35 cellular contexts compared by ENCODE assay signal in genomic region chr12:102622618-102623017, GRCh38.
DNase-seq lines count a peak whose midpoint lies in the region; ATAC-seq, FAIRE-seq and TF ChIP-seq lines count a peak whose summit lies in the region.
"Had no signal": no experiment of that assay in that cellular context is flagged by ENCODE, and none has a peak within 500 bp of the region (broad histone marks: within the 10 kb centered on the region; RNA-seq: fewer than 3 reads in every experiment).

No MANE protein-coding gene starts in this region.

- TF ChIP-seq EP300 in K562 (IDR thresholded peaks at IDR 0.05; ENCODE audit: low read length), result no peak

- no peaks in the 10 kb centered on the region for H3K36me3 Mint-ChIP-seq in effector memory CD8-positive, alpha-beta T cell (ENCODE audit: insufficient read depth)
- H3K36me3 Mint-ChIP-seq: CD14-positive monocyte; CD4-positive, CD25-positive, alpha-beta regulatory T cell; CD8-positive, alpha-beta memory T cell; CD8-positive, alpha-beta T cell had no signal

- no peaks in the 10 kb centered on the region for H3K27me3 ChIP-seq in K562 (ENCODE audit: control insufficient read depth in 2 of 2, insufficient read depth in 2 of 2, low read length in 2 of 2)
- H3K27me3 ChIP-seq: BE2C; BLaER1; BLaER1 treated with 17β-estradiol and CSF1 and Interleukin-3, amounts not matched to agents 10 nM and 100 nM had no signal

- no peaks in the 10 kb centered on the region for H4K20me1 ChIP-seq in K562 (replicated peaks; ENCODE audit: control insufficient read depth, insufficient read depth, low read length)
- H4K20me1 ChIP-seq: BLaER1; BLaER1 treated with 17β-estradiol and CSF1 and Interleukin-3, amounts not matched to agents 10 nM and 100 nM had no signal

- no peak overlapping the region for H3K4me3 Mint-ChIP-seq in effector memory CD8-positive, alpha-beta T cell
- H3K4me3 Mint-ChIP-seq: B cell; CD14-positive monocyte; CD4-positive, alpha-beta memory T cell; CD4-positive, alpha-beta T cell; CD4-positive, CD25-positive, alpha-beta regulatory T cell; CD8-positive, alpha-beta memory T cell; CD8-positive, alpha-beta T cell had no signal

- in situ Hi-C loops in K562 (cut with MboI), result no loop called here

- no peak for TF ChIP-seq RAD21 in K562 (CRISPR knock-in tag; conservative IDR thresholded peaks at IDR 0.05 in 1 of 2, IDR thresholded peaks at IDR 0.05 in 1 of 2)

- no peak overlapping the region for H3K4me3 ChIP-seq in K562
- H3K4me3 ChIP-seq: A549; BLaER1; BLaER1 treated with 17β-estradiol and CSF1 and Interleukin-3, amounts not matched to agents 10 nM and 100 nM had no signal

- FAIRE-seq in K562 (lab: Jason Lieb, UNC), result no peak
- FAIRE-seq: A204.1, A549, D721Med had no signal

- POLR2A ChIA-PET in K562 (lab: Yijun Ruan, JAX), result no interaction called here

- WGBS in K562 (ENCODE audit: insufficient coverage, low coverage, missing lambda C conversion rate), result 0% methylated on average over 2 of the region's 2 CpGs

- H3K9ac ChIP-seq in K562 (ENCODE audit: insufficient read depth in 1 of 2, low read depth in 2 of 2, low read length in 2 of 2), result no peak overlapping the region
- H3K9ac ChIP-seq: BLaER1; BLaER1 treated with 17β-estradiol and CSF1 and Interleukin-3, amounts not matched to agents 10 nM and 100 nM had no signal

- no peaks in the 10 kb centered on the region for H3K27me3 Mint-ChIP-seq in effector memory CD8-positive, alpha-beta T cell
- H3K27me3 Mint-ChIP-seq: CD4-positive, alpha-beta T cell; CD4-positive, CD25-positive, alpha-beta regulatory T cell; CD8-positive, alpha-beta memory T cell had no signal

- DNase-seq in OCI-M1 (lab: John Stamatoyannopoulos, UW) (peak; percentile 88), K562 (ENCODE audit: extremely low read depth in 1 of 4, low spot score in 3 of 4) (peak in 2 of 4 experiments; percentile 26 to 32), erythroblast (lab: John Stamatoyannopoulos, UW) (peak; percentile 1 to 10), NCI-H2081 treated with DMSO at 0.1 percent for 48 hours (lab: John Stamatoyannopoulos, UW) (no peak)
- DNase-seq in effector memory CD8-positive, alpha-beta T cell, result no peak
- DNase-seq: 8988T; ACHN; AML-193; BE2C; C1 segment of cervical spinal cord; Caco-2; Calu3; CD4-positive, alpha-beta memory T cell; CD4-positive, alpha-beta T cell; CD4-positive, CD25-positive, alpha-beta regulatory T cell; CD8-positive, alpha-beta memory T cell; CD8-positive, alpha-beta T cell; COR-L47; DMS 273 treated with DMSO at 0.1 percent for 48 hours; DMS153; DMS53; DMS79; DMS79 treated with DMSO at 0.1 percent for 48 hours; DND-41; EL had no signal

- TF ChIP-seq CTCF in K562 (IDR thresholded peaks at IDR 0.05 in 2 of 3, conservative IDR thresholded peaks at IDR 0.05 in 1 of 3; ENCODE audit: insufficient read depth in 2 of 3, low read depth in 1 of 3, low read length in 3 of 3), result no peak

- ATAC-seq in K562, result peak; percentile 61
- no peak for ATAC-seq in GM21528 (IDR thresholded peaks at IDR 0.05; ENCODE audit: low FRiP score, unreplicated experiment)
- ATAC-seq in effector memory CD8-positive, alpha-beta T cell (replicated peaks), result no peak
- ATAC-seq: A549; CD8-positive, alpha-beta T cell had no signal

- peak overlapping the region; percentile 31; the same call in 1 of the 3 replicates for H3K27ac ChIP-seq in K562 (ENCODE audit: extremely low read depth, low read depth, low read length)
- H3K27ac ChIP-seq: 22Rv1; A549; BLaER1; BLaER1 treated with 17β-estradiol and CSF1 and Interleukin-3, amounts not matched to agents 10 nM and 100 nM; C4-2B had no signal

- no peaks in the 10 kb centered on the region for H3K9me1 ChIP-seq in K562 (ENCODE audit: control insufficient read depth, insufficient read depth, low read length)

- no peaks in the 10 kb centered on the region for H3K4me1 Mint-ChIP-seq in effector memory CD8-positive, alpha-beta T cell (ENCODE audit: low read depth in 2 of 2)
- H3K4me1 Mint-ChIP-seq: B cell; CD14-positive monocyte; CD4-positive, alpha-beta memory T cell; CD4-positive, CD25-positive, alpha-beta regulatory T cell; CD8-positive, alpha-beta memory T cell had no signal

- peaks cover 0 to 9% of the 10 kb centered on the region in 2 experiments; a peak in 2 of 5 replicates for H3K4me1 ChIP-seq in K562 (replicated peaks in 1 of 2; ENCODE audit: control insufficient read depth in 2 of 2, insufficient read depth in 2 of 2, low read length in 2 of 2)
- H3K4me1 ChIP-seq: A549; BE2C; BLaER1; BLaER1 treated with 17β-estradiol and CSF1 and Interleukin-3, amounts not matched to agents 10 nM and 100 nM; Caco-2 had no signal

- no peak overlapping the region for H3K27ac Mint-ChIP-seq in effector memory CD8-positive, alpha-beta T cell
- H3K27ac Mint-ChIP-seq: B cell; CD14-positive monocyte; CD4-positive, alpha-beta memory T cell; CD4-positive, alpha-beta T cell; CD8-positive, alpha-beta memory T cell; CD8-positive, alpha-beta T cell had no signal

- TF ChIP-seq POLR2A in K562 (conservative IDR thresholded peaks at IDR 0.05) (no peak), erythroblast (IDR thresholded peaks at IDR 0.05; ENCODE audit: low read length) (no peak)

- H3K9me3 ChIP-seq in K562 (replicated peaks; ENCODE audit: control insufficient read depth, insufficient read depth, low read depth, low read length), result peaks cover 5% of the 10 kb centered on the region; the same call in 1 of the 2 replicates
- H3K9me3 ChIP-seq: BE2C had no signal

- no peaks in the 10 kb centered on the region for H3K9me3 Mint-ChIP-seq in effector memory CD8-positive, alpha-beta T cell

- no peaks in the 10 kb centered on the region for H3K79me2 ChIP-seq in K562 (ENCODE audit: control insufficient read depth, insufficient read depth, low read length)

- H3K36me3 ChIP-seq in K562 (ENCODE audit: control insufficient read depth, insufficient read depth, low read length), result no peaks in the 10 kb centered on the region
- H3K36me3 ChIP-seq: BE2C; BLaER1; BLaER1 treated with 17β-estradiol and CSF1 and Interleukin-3, amounts not matched to agents 10 nM and 100 nM had no signal

- H3K4me2 ChIP-seq in K562 (ENCODE audit: insufficient read depth, low read length), result no peak overlapping the region; the same call in 1 of the 2 replicates
- H3K4me2 ChIP-seq: A549; BLaER1; BLaER1 treated with 17β-estradiol and CSF1 and Interleukin-3, amounts not matched to agents 10 nM and 100 nM had no signal

- peak overlapping the region; percentile 54; the same call in 1 of the 2 replicates for H2AFZ ChIP-seq in K562 (ENCODE audit: low read depth, low read length)

- CTCF ChIA-PET in K562 (lab: Yijun Ruan, JAX; ENCODE audit: low intra/inter-chr PET ratio), result interaction anchor here (0.6 kb wide), 1 partner anchor 1880 kb away, joined by 3 read pairs; no protein-coding TSS in a partner anchor

- BruUV-seq in K562 (replicated peaks; lab: Mats Ljungman, UMichigan), result no TSS peak

- intact Hi-C loops in K562 (cut with micrococcal nuclease), result no loop called here

TF ChIP-seq in K562, 482 proteins besides CTCF, POLR2A, EP300 and RAD21 (continues in another document):
- TF ChIP-seq RREB1 (CRISPR knock-in tag; IDR thresholded peaks at IDR 0.05), result no peak
- no peak for TF ChIP-seq BRF2 (IDR thresholded peaks at IDR 0.05; ENCODE audit: borderline replicate concordance, insufficient read depth, insufficient read length)

Comparison
In these comparisons a context has a peak if more than half of its experiments do, and no peak if none do; other contexts are left out.
1. DNase-seq: peak in OCI-M1 (single experiment) and erythroblast (2 of 2); none in NCI-H2081 treated with DMSO at 0.1 percent for 48 hours (single experiment) and effector memory CD8-positive, alpha-beta T cell (0 of 3).